ENCODE assay signal across 8 cellular contexts in genomic region chr17:75012320-75013076, GRCh38. TPM values are rescaled to one million over a fixed set of nuclear protein-coding genes. Genes with fewer than 3 reads are reported as not detected.
A peak's percentile ranks its signal among the peaks of the same experiment; 100 is the strongest.
DNase-seq lines count a peak whose midpoint lies in the region; ATAC-seq and TF ChIP-seq lines count a peak whose summit lies in the region.

TSS of gene MRPL58 (plus strand) at chr17:75012670. CDS start at chr17:75012687, 17 bp downstream.

- peaks cover 10% of the 10 kb centered on the region for H3K27me3 Mint-ChIP-seq in nephron progenitor cell (ENCODE audit: low read depth, poor library complexity)
- H3K27me3 Mint-ChIP-seq in stimulated activated naive CD8-positive, alpha-beta T cell treated with anti-CD3 and anti-CD28 coated beads, Interleukin-15, Interleukin-2, amounts not matched to agents 100 ng/mL and 50 ng/mL, for 24 hours, result no peaks in the 10 kb centered on the region

- H3F3A ChIP-seq in DOHH2 (ENCODE audit: control insufficient read depth, insufficient read depth), result peaks cover 9% of the 10 kb centered on the region; the same call in 1 of the 2 replicates

- TF ChIP-seq CTCF in DOHH2 (IDR thresholded peaks at IDR 0.05; ENCODE audit: low read depth, low read length, poor library complexity, severe bottlenecking) (peak; percentile 49), fibroblast of the aortic adventitia (IDR thresholded peaks at IDR 0.05; ENCODE audit: insufficient read depth, low read length) (peak; percentile 69), nephron progenitor cell (IDR thresholded peaks at IDR 0.05) (peak; percentile 38)

- in situ Hi-C loops in KBM-7 (cut with MboI; ENCODE audit: low pct_unique_long_range_greater_than_20kb, low sequenced_read_pairs), result no loop called here

- H3K4me1 Mint-ChIP-seq in nephron progenitor cell, result peaks cover 32% of the 10 kb centered on the region
- peaks cover 34% of the 10 kb centered on the region for H3K4me1 Mint-ChIP-seq in stimulated activated naive CD8-positive, alpha-beta T cell treated with anti-CD3 and anti-CD28 coated beads, Interleukin-15, Interleukin-2, amounts not matched to agents 100 ng/mL and 50 ng/mL, for 24 hours (ENCODE audit: low read depth)

- peak; percentile 81 for ATAC-seq in GM21723 (IDR thresholded peaks at IDR 0.05; ENCODE audit: unreplicated experiment)

- H3K79me2 ChIP-seq in DOHH2 (ENCODE audit: control insufficient read depth, low read length), result peaks cover 37% of the 10 kb centered on the region

- no peaks in the 10 kb centered on the region for H3K27me3 ChIP-seq in DOHH2 (ENCODE audit: control insufficient read depth, low read length)

- H3K36me3 Mint-ChIP-seq in nephron progenitor cell (ENCODE audit: low read depth), result peaks cover 26% of the 10 kb centered on the region
- H3K36me3 Mint-ChIP-seq in stimulated activated naive CD8-positive, alpha-beta T cell treated with anti-CD3 and anti-CD28 coated beads, Interleukin-15, Interleukin-2, amounts not matched to agents 100 ng/mL and 50 ng/mL, for 24 hours (ENCODE audit: low read depth), result peaks cover 23% of the 10 kb centered on the region

- H4K20me1 ChIP-seq in DOHH2 (ENCODE audit: control insufficient read depth, insufficient read depth, low read depth, low read length), result no peaks in the 10 kb centered on the region

- H3K9me3 ChIP-seq in DOHH2 (ENCODE audit: control insufficient read depth, insufficient read depth, low read length), result no peaks in the 10 kb centered on the region

- no peaks in the 10 kb centered on the region for H3K9me3 Mint-ChIP-seq in nephron progenitor cell
- H3K9me3 Mint-ChIP-seq in stimulated activated naive CD8-positive, alpha-beta T cell treated with anti-CD3 and anti-CD28 coated beads, Interleukin-15, Interleukin-2, amounts not matched to agents 100 ng/mL and 50 ng/mL, for 24 hours, result no peaks in the 10 kb centered on the region

- H3K4me3 ChIP-seq in DOHH2 (ENCODE audit: low read length) (peak within 1 kb of the TSS; percentile 92), fibroblast of the aortic adventitia (ENCODE audit: low read depth, low read length) (peak within 1 kb of the TSS; percentile 84)

- H3K4me3 Mint-ChIP-seq in nephron progenitor cell, result peak within 1 kb of the TSS; percentile 93
- H3K4me3 Mint-ChIP-seq in stimulated activated naive CD8-positive, alpha-beta T cell treated with anti-CD3 and anti-CD28 coated beads, Interleukin-15, Interleukin-2, amounts not matched to agents 100 ng/mL and 50 ng/mL, for 24 hours, result peak within 1 kb of the TSS; percentile 86

- no peaks in the 10 kb centered on the region for H3K9me2 ChIP-seq in DOHH2 (replicated peaks; ENCODE audit: control insufficient read depth, low read length)

- peak within 1 kb of the TSS; percentile 38 for H3K27ac ChIP-seq in DOHH2 (ENCODE audit: low read depth, low read length)

- DNase-seq in KBM-7 (peak; percentile 89), RPMI8226 (peak; percentile 89), fibroblast of the aortic adventitia (ENCODE audit: low read depth) (peak; percentile 81), nephron progenitor cell (peak; percentile 88)
- peak; percentile 74 for DNase-seq in activated T-helper 9 cell treated with anti-CD3 and anti-CD28 coated beads, Interleukin-2, amount 50 U/mL, for 16 hours (ENCODE audit: low read depth)

- H3K4me1 ChIP-seq in DOHH2 (ENCODE audit: control insufficient read depth, low read length), result peaks cover 21% of the 10 kb centered on the region

- peaks cover 17% of the 10 kb centered on the region for H3K36me3 ChIP-seq in DOHH2 (ENCODE audit: control insufficient read depth, low read length)

- peak within 1 kb of the TSS; percentile 92 for H3K4me2 ChIP-seq in DOHH2 (ENCODE audit: low read length)

- H3K27ac Mint-ChIP-seq in nephron progenitor cell, result peak within 1 kb of the TSS; percentile 97
- peak within 1 kb of the TSS; percentile 93 for H3K27ac Mint-ChIP-seq in stimulated activated naive CD8-positive, alpha-beta T cell treated with anti-CD3 and anti-CD28 coated beads, Interleukin-15, Interleukin-2, amounts not matched to agents 100 ng/mL and 50 ng/mL, for 24 hours

RNA-seq across cellular contexts. Expression of gene MRPL58, which starts in this region (rescaled TPM):
- 26.2 and 31.4 TPM in 2 replicates for total RNA-seq in fibroblast of the aortic adventitia (ENCODE audit: low replicate concordance)

Comparison
In these comparisons a context has a peak if more than half of its experiments do, and no peak if none do; other contexts are left out.
1. Peak in every context shown above with its lines: DNase-seq, ATAC-seq, H3K4me3 ChIP-seq and H3K27ac ChIP-seq.